In genomic region chr7:151080522-151081169, GRCh38 we compare ENCODE assay signal across 8 cellular contexts.
DNase-seq lines count a peak whose midpoint lies in the region; ATAC-seq and TF ChIP-seq lines count a peak whose summit lies in the region.

A gene with protein sequence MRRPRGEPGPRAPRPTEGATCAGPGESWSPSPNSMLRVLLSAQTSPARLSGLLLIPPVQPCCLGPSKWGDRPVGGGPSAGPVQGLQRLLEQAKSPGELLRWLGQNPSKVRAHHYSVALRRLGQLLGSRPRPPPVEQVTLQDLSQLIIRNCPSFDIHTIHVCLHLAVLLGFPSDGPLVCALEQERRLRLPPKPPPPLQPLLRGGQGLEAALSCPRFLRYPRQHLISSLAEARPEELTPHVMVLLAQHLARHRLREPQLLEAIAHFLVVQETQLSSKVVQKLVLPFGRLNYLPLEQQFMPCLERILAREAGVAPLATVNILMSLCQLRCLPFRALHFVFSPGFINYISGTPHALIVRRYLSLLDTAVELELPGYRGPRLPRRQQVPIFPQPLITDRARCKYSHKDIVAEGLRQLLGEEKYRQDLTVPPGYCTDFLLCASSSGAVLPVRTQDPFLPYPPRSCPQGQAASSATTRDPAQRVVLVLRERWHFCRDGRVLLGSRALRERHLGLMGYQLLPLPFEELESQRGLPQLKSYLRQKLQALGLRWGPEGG (minus strand): TSS chr7:151080809. CDS start chr7:151080766, 43 bp downstream.

- DNase-seq in AML-193 (lab: John Stamatoyannopoulos, UW) = peak; percentile 71 to 73
- peak; percentile 99 for DNase-seq in GM19238 (ENCODE audit: insufficient read length, low spot score)
- peak; percentile 71 to 85 for DNase-seq in NCI-H524 (lab: John Stamatoyannopoulos, UW)
- DNase-seq in activated CD4-positive, alpha-beta T cell treated with anti-CD3 and anti-CD28 coated beads for 4 hours = peak; percentile 79 to 87
- DNase-seq in choroid plexus epithelial cell (ENCODE audit: low read depth) = peak; percentile 92
- peak; percentile 62 to 84 (median 72) for DNase-seq in stimulated activated CD4-positive, alpha-beta T cell treated with anti-CD3 and anti-CD28 coated beads, Interleukin-1b, Interleukin-23, amount 100 ng/mL, for 24 hours (ENCODE audit: low read depth in 4 of 4, low spot score in 1 of 4)

- no peak for TF ChIP-seq CTCF in choroid plexus epithelial cell (conservative IDR thresholded peaks at IDR 0.05; ENCODE audit: low read depth, low read length)

- H3K4me3 ChIP-seq in choroid plexus epithelial cell (ENCODE audit: low read depth, low read length) = peak within 1 kb of the TSS; percentile 90

- peak within 1 kb of the TSS; percentile 93 for H3K27ac ChIP-seq in layer of hippocampus (ENCODE audit: low read depth, low read length)

- peak; percentile 77 for ATAC-seq in HG03432 (IDR thresholded peaks at IDR 0.05; ENCODE audit: unreplicated experiment)

- no peaks in the 10 kb centered on the region for H3K27me3 ChIP-seq in layer of hippocampus (ENCODE audit: control insufficient read depth, insufficient read depth, low read length)

Comparison
In these comparisons a context has a peak if more than half of its experiments do, and no peak if none do; other contexts are left out.
1. Peak in every context shown above with its lines: DNase-seq, ATAC-seq, H3K4me3 ChIP-seq and H3K27ac ChIP-seq.